8 cellular contexts compared by ENCODE assay signal in genomic region chr9:128370367-128370751, GRCh38. TPM values are rescaled to one million over a fixed set of nuclear protein-coding genes. Genes with fewer than 3 reads are reported as not detected.
A peak's percentile ranks its signal among the peaks of the same experiment; 100 is the strongest.
DNase-seq lines count a peak whose midpoint lies in the region; TF ChIP-seq lines count a peak whose summit lies in the region.

No MANE protein-coding gene starts in this region.

- no peaks in the 10 kb centered on the region for H3K27me3 ChIP-seq in Caco-2 (replicated peaks; ENCODE audit: control insufficient read depth, insufficient read depth, low read length)
- H3K27me3 ChIP-seq in OCI-LY1 (ENCODE audit: insufficient read depth, low read length) = no peaks in the 10 kb centered on the region
- H3K27me3 ChIP-seq in endodermal cell (ENCODE audit: control insufficient read depth, insufficient read depth, low read length, poor library complexity, severe bottlenecking) = no peaks in the 10 kb centered on the region

- peaks cover 22% of the 10 kb centered on the region for H3K79me2 ChIP-seq in OCI-LY1 (ENCODE audit: insufficient read depth, low read length)

- H3K9me3 ChIP-seq in Caco-2 (no peaks in the 10 kb centered on the region), OCI-LY1 (ENCODE audit: low read length) (no peaks in the 10 kb centered on the region), endodermal cell (ENCODE audit: control insufficient read depth, low read length) (no peaks in the 10 kb centered on the region)

- H3K4me3 Mint-ChIP-seq in Caco-2 (ENCODE audit: unreplicated experiment) = peak overlapping the region; percentile 79
- peak overlapping the region; percentile 94 for H3K4me3 Mint-ChIP-seq in endodermal cell
- peak overlapping the region; percentile 97 for H3K4me3 Mint-ChIP-seq in osteocyte (ENCODE audit: unreplicated experiment)

- CTCF ChIA-PET in Caco-2 (lab: Charles Lee) = interaction anchor here (0.8 to 2.7 kb wide), 4 partner anchors 8 to 265 kb away, joined by 3 to 28 read pairs (median 12); partner anchors contain the start of gene CERCAM

- no peaks in the 10 kb centered on the region for H3K9me2 ChIP-seq in OCI-LY1 (ENCODE audit: low read depth, low read length)

- no peak for DNase-seq in Caco-2
- DNase-seq in endodermal cell = no peak
- no peak for DNase-seq in osteocyte (ENCODE audit: extremely low spot score, unreplicated experiment)
- DNase-seq in activated CD4-positive, CD25-positive, alpha-beta regulatory T cell treated with anti-CD3 and anti-CD28 coated beads, Interleukin-2, amount 50 U/mL, for 72 hours = no peak
- DNase-seq in LoVo (ENCODE audit: low spot score) = no peak
- no peak for DNase-seq in stimulated activated CD4-positive, alpha-beta T cell treated with anti-CD3 and anti-CD28 coated beads, Interleukin-4, amount 100 ng/mL, for 1 hour
- DNase-seq in NCI-H128 (lab: John Stamatoyannopoulos, UW; ENCODE audit: unreplicated experiment) = no peak

- BruUV-seq in Caco-2 (replicated peaks; lab: Mats Ljungman, UMichigan) = no TSS peak

- H3F3A ChIP-seq in OCI-LY1 (ENCODE audit: insufficient read depth, low read length) = no peaks in the 10 kb centered on the region

- H3K4me1 Mint-ChIP-seq in Caco-2 (ENCODE audit: low read depth, unreplicated experiment) (peaks cover 14% of the 10 kb centered on the region), endodermal cell (peaks cover 24% of the 10 kb centered on the region), osteocyte (ENCODE audit: unreplicated experiment) (peaks cover 27% of the 10 kb centered on the region)

- H3K27ac Mint-ChIP-seq in Caco-2 (ENCODE audit: unreplicated experiment) (peak overlapping the region; percentile 71), endodermal cell (peak overlapping the region; percentile 89), osteocyte (ENCODE audit: unreplicated experiment) (peak overlapping the region; percentile 98)

- H3K27me3 Mint-ChIP-seq in Caco-2 (ENCODE audit: insufficient read depth, unreplicated experiment) (no peaks in the 10 kb centered on the region), endodermal cell (ENCODE audit: insufficient read depth) (peaks cover 25% of the 10 kb centered on the region), osteocyte (ENCODE audit: unreplicated experiment) (no peaks in the 10 kb centered on the region)

- peak overlapping the region; percentile 96 for H3K4me2 ChIP-seq in OCI-LY1 (ENCODE audit: low read length)

- peak overlapping the region; percentile 78 for H3K9ac ChIP-seq in OCI-LY1 (ENCODE audit: low read length)
- H3K9ac ChIP-seq in endodermal cell (ENCODE audit: extremely low read depth, low read length, poor library complexity, severe bottlenecking) = peak overlapping the region; percentile 70

- H3K4me3 ChIP-seq in Caco-2 (ENCODE audit: low read depth, low read length) (peak overlapping the region; percentile 100), OCI-LY1 (ENCODE audit: low read depth, low read length, poor library complexity, severe bottlenecking) (peak overlapping the region; percentile 85), endodermal cell (ENCODE audit: low read length) (peak overlapping the region; percentile 98)

- intact Hi-C loops in Caco-2 (cut with micrococcal nuclease; ENCODE audit: unreplicated experiment) = loop anchor here (10.0 kb wide), 1 partner anchor 134 kb away; the partner anchor contains the start of gene GLE1

- no peak overlapping the region for H2AFZ ChIP-seq in OCI-LY1 (ENCODE audit: low read length)

- H4K20me1 ChIP-seq in OCI-LY1 (ENCODE audit: insufficient read depth, low read length) = no peaks in the 10 kb centered on the region

- H3K36me3 Mint-ChIP-seq in Caco-2 (ENCODE audit: insufficient read depth, unreplicated experiment) (no peaks in the 10 kb centered on the region), endodermal cell (ENCODE audit: low read depth) (peaks cover 3% of the 10 kb centered on the region), osteocyte (ENCODE audit: unreplicated experiment) (no peaks in the 10 kb centered on the region)

- H3K4me1 ChIP-seq in Caco-2 (peaks cover 12% of the 10 kb centered on the region; the same call in 1 of the 2 replicates), OCI-LY1 (ENCODE audit: insufficient read depth, low read length, severe bottlenecking) (peaks cover 21% of the 10 kb centered on the region), endodermal cell (ENCODE audit: control insufficient read depth, insufficient read depth, low read length) (peaks cover 5% of the 10 kb centered on the region)

- H3K9me3 Mint-ChIP-seq in Caco-2 (ENCODE audit: unreplicated experiment) (no peaks in the 10 kb centered on the region), endodermal cell (no peaks in the 10 kb centered on the region), osteocyte (ENCODE audit: unreplicated experiment) (no peaks in the 10 kb centered on the region)

- H3K36me3 ChIP-seq in Caco-2 (ENCODE audit: control insufficient read depth, insufficient read depth, low read length) (peaks cover 2% of the 10 kb centered on the region; the same call in 1 of the 2 replicates), OCI-LY1 (ENCODE audit: insufficient read depth, low read length) (peaks cover 15% of the 10 kb centered on the region; the same call in 1 of the 2 replicates), endodermal cell (ENCODE audit: control insufficient read depth, insufficient read depth, low read length) (peaks cover 6% of the 10 kb centered on the region)

- H3K27ac ChIP-seq in OCI-LY1 (ENCODE audit: low read depth, low read length, poor library complexity, severe bottlenecking) = peak overlapping the region; percentile 22
- H3K27ac ChIP-seq in endodermal cell (ENCODE audit: low read depth, low read length) = peak overlapping the region; percentile 42

- TF ChIP-seq CTCF in Caco-2 (IDR thresholded peaks at IDR 0.05; ENCODE audit: insufficient read depth in 1 of 2, low read depth in 1 of 2, low read length in 1 of 2, severe bottlenecking in 1 of 2, unreplicated experiment in 1 of 2) (no peak), OCI-LY1 (IDR thresholded peaks at IDR 0.05; ENCODE audit: low read length) (no peak), endodermal cell (conservative IDR thresholded peaks at IDR 0.05) (no peak), osteocyte (IDR thresholded peaks at IDR 0.05) (no peak)

- POLR2A ChIA-PET in Caco-2 (lab: Charles Lee) = interaction anchor here (1.1 to 1.2 kb wide), 2 partner anchors 17 to 94 kb away, joined by 4 read pairs; partner anchors contain the start of genes GOLGA2 and SWI5

RNA-seq across cellular contexts. Expression of gene URM1, which starts 0.8 kb away (rescaled TPM):
- total RNA-seq in Caco-2 (2022) (55.9 and 62.7 TPM in 2 replicates), endodermal cell (10 to 100 TPM; 51.5 to 60.4 TPM), osteocyte (57.0 and 62.0 TPM in 2 replicates)
- 46.9 TPM for polyA plus RNA-seq in endodermal cell (2013, experiment 1 of 2)
- polyA plus RNA-seq in endodermal cell (2013, experiment 2 of 2) = 45.0 TPM

RNA-seq across cellular contexts. Expression of gene SLC27A4, which starts 30.0 kb away (rescaled TPM):
- total RNA-seq in Caco-2 (2022) = 21.1 and 22.8 TPM in 2 replicates
- total RNA-seq in endodermal cell = 10 to 100 TPM; 22.4 to 25.0 TPM
- polyA plus RNA-seq in endodermal cell (2013, experiment 1 of 2) = 23.8 TPM
- 23.5 TPM for polyA plus RNA-seq in endodermal cell (2013, experiment 2 of 2)
- total RNA-seq in osteocyte = 39.4 and 41.7 TPM in 2 replicates

RNA-seq across cellular contexts. Expression of gene COQ4, which starts 47.7 kb away (rescaled TPM):
- total RNA-seq in Caco-2 (2022) (48.9 and 49.5 TPM in 2 replicates), endodermal cell (10 to 100 TPM; 48.1 to 50.7 TPM), osteocyte (38.4 and 39.2 TPM in 2 replicates)
- 41.9 TPM for polyA plus RNA-seq in endodermal cell (2013, experiment 1 of 2)
- polyA plus RNA-seq in endodermal cell (2013, experiment 2 of 2) = 34.3 TPM

RNA-seq across cellular contexts. Expression of gene TRUB2, which starts 48.1 kb away (rescaled TPM):
- total RNA-seq in Caco-2 (2022) = 34.1 and 37.4 TPM in 2 replicates
- 10 to 100 TPM; 30.6 to 31.8 TPM for total RNA-seq in endodermal cell
- polyA plus RNA-seq in endodermal cell (2013, experiment 1 of 2) = 18.5 TPM
- 18.1 TPM for polyA plus RNA-seq in endodermal cell (2013, experiment 2 of 2)
- total RNA-seq in osteocyte = 27.0 and 27.3 TPM in 2 replicates

RNA-seq across cellular contexts. Expression of gene CERCAM, which starts 50.3 kb away (rescaled TPM):
- total RNA-seq in Caco-2 (2022) (12.3 and 18.7 TPM in 2 replicates), endodermal cell (10 to 100 TPM; 18.5 to 26.5 TPM), osteocyte (128 and 132 TPM in 2 replicates)
- 51.5 TPM for polyA plus RNA-seq in endodermal cell (2013, experiment 1 of 2)
- 53.6 TPM for polyA plus RNA-seq in endodermal cell (2013, experiment 2 of 2)
